ENCODE assay signal across 24 cellular contexts in the genomic region with DNA sequence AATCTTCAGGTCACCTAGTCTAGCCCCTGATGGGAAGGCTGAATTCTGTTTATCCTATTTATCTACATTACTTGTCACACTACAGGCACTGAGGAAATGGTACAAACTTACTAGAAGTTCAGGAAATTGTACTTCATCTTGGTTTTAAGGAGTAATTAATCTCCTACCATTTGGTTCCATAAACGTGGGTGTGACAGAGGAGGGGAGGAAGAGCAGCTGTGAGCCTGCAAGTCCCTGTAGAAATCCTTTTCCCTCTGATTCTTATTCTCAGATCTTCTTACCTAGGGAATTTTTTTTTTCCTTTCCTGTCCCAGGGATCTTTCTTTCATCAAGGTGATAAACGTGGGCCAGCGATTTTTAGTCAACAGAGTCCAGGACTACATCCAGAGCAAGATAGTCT. TPM values are rescaled to one million over a fixed set of nuclear protein-coding genes. Genes with fewer than 3 reads are reported as not detected.
DNase-seq lines count a peak whose midpoint lies in the region; ATAC-seq, FAIRE-seq and TF ChIP-seq lines count a peak whose summit lies in the region.
"Had no signal": no experiment of that assay in that cellular context is flagged by ENCODE, and none has a peak within 500 bp of the region (broad histone marks: within the 10 kb centered on the region; RNA-seq: fewer than 3 reads in every experiment).

No MANE protein-coding gene starts in this region.

- H3K9me3 Mint-ChIP-seq in WTC11: no peaks in the 10 kb centered on the region

- TF ChIP-seq POLR2A in Peyer's patch (IDR thresholded peaks at IDR 0.05): no peak

- H3K36me3 Mint-ChIP-seq in WTC11: peaks cover 67% of the 10 kb centered on the region

- H3K27ac ChIP-seq in Peyer's patch: peak overlapping the region in 3 of 4 donors; percentile 72 to 89 (median 88)
- H3K27ac ChIP-seq in colonic mucosa: peak overlapping the region; percentile 68
- H3K27ac ChIP-seq in small intestine (ENCODE audit: low read depth in 1 of 2, low read length in 1 of 2): peak overlapping the region; percentile 83
- H3K27ac ChIP-seq: A549, PC-9, RWPE1, SK-N-MC had no signal

- H3K27ac Mint-ChIP-seq in WTC11: no peak overlapping the region

- no peaks in the 10 kb centered on the region for H3K4me1 Mint-ChIP-seq in WTC11

- H3K4me3 Mint-ChIP-seq in WTC11: no peak overlapping the region

- WGBS in small intestine, 3 donors: 9 to 36% (median 27%) methylated on average over 3 of the region's 3 CpGs

- no peaks in the 10 kb centered on the region for H3K27me3 ChIP-seq in Peyer's patch
- H3K27me3 ChIP-seq in colonic mucosa: no peaks in the 10 kb centered on the region
- no peaks in the 10 kb centered on the region for H3K27me3 ChIP-seq in small intestine (ENCODE audit: control insufficient read depth in 2 of 2, insufficient read depth in 2 of 2, low read length in 2 of 2)

- no peak for FAIRE-seq in small intestine (lab: Jason Lieb, UNC)
- FAIRE-seq: A549, D721Med, GM18507, H54 had no signal

- DNase-seq in Peyer's patch: no peak
- peak; percentile 25 for DNase-seq in colonic mucosa
- peak; percentile 8 for DNase-seq in mucosa of gallbladder (ENCODE audit: low spot score)
- DNase-seq in small intestine: peak; percentile 53
- DNase-seq in NCI-H1105 (lab: John Stamatoyannopoulos, UW): no peak
- DNase-seq in WTC11 (ENCODE audit: low spot score): no peak
- no peak for DNase-seq in HUDEP-2 (lab: John Stamatoyannopoulos, UW; ENCODE audit: unreplicated experiment in 76 of 76)
- DNase-seq: BE2C, DMS53, GDM1, KG1, NCI-H1092, NCI-H1436 treated with DMSO at 0.1 percent for 48 hours, NCI-H1930, NCI-H510A, NCI-H748 treated with DMSO at 0.1 percent for 48 hours, PC-9, SHP77 treated with DMSO at 0.1 percent for 48 hours had no signal

- CTCF ChIA-PET in WTC11 (lab: Charles Lee): no interaction called here

- H3K36me3 ChIP-seq in Peyer's patch: peaks cover 0 to 84% (median 0%) of the 10 kb centered on the region in 3 donors
- peaks cover 5% of the 10 kb centered on the region for H3K36me3 ChIP-seq in colonic mucosa
- peaks cover 17 to 30% of the 10 kb centered on the region in 2 donors for H3K36me3 ChIP-seq in small intestine (ENCODE audit: control insufficient read depth in 2 of 2, insufficient read depth in 2 of 2, low read length in 2 of 2)
- H3K36me3 ChIP-seq: BE2C had no signal

- POLR2A ChIA-PET in WTC11 (lab: Charles Lee): no interaction called here

- peak overlapping the region in 1 of 2 donors; percentile 81 for H3K9ac ChIP-seq in colonic mucosa (ENCODE audit: low read depth in 2 of 2, low read length in 2 of 2)

- intact Hi-C loops in colonic mucosa (cut with DNase I): no loop called here

- H3K9me3 ChIP-seq in Peyer's patch (no peaks in the 10 kb centered on the region), colonic mucosa (no peaks in the 10 kb centered on the region), small intestine (ENCODE audit: control insufficient read depth, low read depth) (no peaks in the 10 kb centered on the region)
- H3K9me3 ChIP-seq: A549, BE2C had no signal

- H3K4me3 ChIP-seq in Peyer's patch: peak overlapping the region in 2 of 4 donors; percentile 16 to 18
- no peak overlapping the region for H3K4me3 ChIP-seq in colonic mucosa
- H3K4me3 ChIP-seq in small intestine (ENCODE audit: low read depth in 1 of 2, low read length in 2 of 2): no peak overlapping the region
- H3K4me3 ChIP-seq: A549, PC-9, SK-N-MC had no signal

- no peak for ATAC-seq in WTC11
- ATAC-seq: A549 had no signal

- no peaks in the 10 kb centered on the region for H3K27me3 Mint-ChIP-seq in WTC11 (ENCODE audit: low read depth)

- peaks cover 0 to 18% (median 0%) of the 10 kb centered on the region in 4 donors for H3K4me1 ChIP-seq in Peyer's patch
- peaks cover 6% of the 10 kb centered on the region for H3K4me1 ChIP-seq in colonic mucosa
- H3K4me1 ChIP-seq in small intestine (ENCODE audit: control insufficient read depth in 2 of 2, insufficient read depth in 1 of 2, low read depth in 1 of 2, low read length in 1 of 2): peaks cover 0 to 3% of the 10 kb centered on the region in 2 donors
- H3K4me1 ChIP-seq: A549, BE2C had no signal

- TF ChIP-seq CTCF in Peyer's patch (IDR thresholded peaks at IDR 0.05): no peak
- TF ChIP-seq CTCF in colonic mucosa (IDR thresholded peaks at IDR 0.05): no peak
- TF ChIP-seq CTCF in WTC11 (IDR thresholded peaks at IDR 0.05): no peak

TF ChIP-seq in WTC11, 78 proteins besides CTCF, POLR2A, EP300 and RAD21 (continues in another document):
- TF ChIP-seq ZNF317 (CRISPR knock-in tag; IDR thresholded peaks at IDR 0.05; ENCODE audit: borderline replicate concordance, low read depth) (no peak), HMGA2 (CRISPR knock-in tag; IDR thresholded peaks at IDR 0.05) (no peak), TP53 (CRISPR knock-in tag; IDR thresholded peaks at IDR 0.05) (no peak), NFE2L1 (CRISPR knock-in tag; IDR thresholded peaks at IDR 0.05) (no peak), FOXP1 (CRISPR knock-in tag; IDR thresholded peaks at IDR 0.05; ENCODE audit: borderline replicate concordance) (no peak), ZNF232 (CRISPR knock-in tag; IDR thresholded peaks at IDR 0.05) (no peak), ZNF425 (CRISPR knock-in tag; conservative IDR thresholded peaks at IDR 0.05) (no peak), NR3C1 (CRISPR knock-in tag; conservative IDR thresholded peaks at IDR 0.05; ENCODE audit: low read depth) (no peak), RELA (CRISPR knock-in tag; IDR thresholded peaks at IDR 0.05; ENCODE audit: borderline replicate concordance) (no peak), KAT7 (CRISPR knock-in tag; IDR thresholded peaks at IDR 0.05; ENCODE audit: borderline replicate concordance) (no peak)
- TF ChIP-seq, protein P1, sequence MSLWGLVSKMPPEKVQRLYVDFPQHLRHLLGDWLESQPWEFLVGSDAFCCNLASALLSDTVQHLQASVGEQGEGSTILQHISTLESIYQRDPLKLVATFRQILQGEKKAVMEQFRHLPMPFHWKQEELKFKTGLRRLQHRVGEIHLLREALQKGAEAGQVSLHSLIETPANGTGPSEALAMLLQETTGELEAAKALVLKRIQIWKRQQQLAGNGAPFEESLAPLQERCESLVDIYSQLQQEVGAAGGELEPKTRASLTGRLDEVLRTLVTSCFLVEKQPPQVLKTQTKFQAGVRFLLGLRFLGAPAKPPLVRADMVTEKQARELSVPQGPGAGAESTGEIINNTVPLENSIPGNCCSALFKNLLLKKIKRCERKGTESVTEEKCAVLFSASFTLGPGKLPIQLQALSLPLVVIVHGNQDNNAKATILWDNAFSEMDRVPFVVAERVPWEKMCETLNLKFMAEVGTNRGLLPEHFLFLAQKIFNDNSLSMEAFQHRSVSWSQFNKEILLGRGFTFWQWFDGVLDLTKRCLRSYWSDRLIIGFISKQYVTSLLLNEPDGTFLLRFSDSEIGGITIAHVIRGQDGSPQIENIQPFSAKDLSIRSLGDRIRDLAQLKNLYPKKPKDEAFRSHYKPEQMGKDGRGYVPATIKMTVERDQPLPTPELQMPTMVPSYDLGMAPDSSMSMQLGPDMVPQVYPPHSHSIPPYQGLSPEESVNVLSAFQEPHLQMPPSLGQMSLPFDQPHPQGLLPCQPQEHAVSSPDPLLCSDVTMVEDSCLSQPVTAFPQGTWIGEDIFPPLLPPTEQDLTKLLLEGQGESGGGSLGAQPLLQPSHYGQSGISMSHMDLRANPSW (CRISPR knock-in tag; conservative IDR thresholded peaks at IDR 0.05; ENCODE audit: low read depth): no peak
- TF ChIP-seq, protein P2, sequence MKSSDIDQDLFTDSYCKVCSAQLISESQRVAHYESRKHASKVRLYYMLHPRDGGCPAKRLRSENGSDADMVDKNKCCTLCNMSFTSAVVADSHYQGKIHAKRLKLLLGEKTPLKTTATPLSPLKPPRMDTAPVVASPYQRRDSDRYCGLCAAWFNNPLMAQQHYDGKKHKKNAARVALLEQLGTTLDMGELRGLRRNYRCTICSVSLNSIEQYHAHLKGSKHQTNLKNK (CRISPR knock-in tag; IDR thresholded peaks at IDR 0.05): no peak

RNA-seq across cellular contexts. Expression of gene PFKFB2, which starts 14.1 kb away (rescaled TPM):
- 100 to 1,000 TPM in 2 of 4 donors, 10 to 100 TPM in 2; 44.6 to 150 (median 116) TPM for total RNA-seq in Peyer's patch
- 10 to 100 TPM; 52.1 to 88.5 TPM for total RNA-seq in colonic mucosa
- 17.9 TPM for total RNA-seq in mucosa of gallbladder
- polyA plus RNA-seq in small intestine: 10 to 100 TPM; 20.0 to 38.5 (median 23.4) TPM
- total RNA-seq in WTC11 (2021): 16.8 to 21.0 TPM (median 20.9 TPM) in 3 replicates

RNA-seq across cellular contexts. Expression of gene YOD1, which starts 16.2 kb away (rescaled TPM):
- total RNA-seq in Peyer's patch (10 to 100 TPM in 2 of 4 donors, 1 to 10 TPM in 2; 7.4 to 12.7 (median 10.2) TPM), colonic mucosa (1 to 10 TPM; 5.7 to 8.0 TPM), mucosa of gallbladder (4.5 TPM), WTC11 (2021) (9.8 to 12.0 TPM (median 10.2 TPM) in 3 replicates)
- polyA plus RNA-seq in small intestine: 1 to 10 TPM; 1.9 to 2.7 (median 2.7) TPM

RNA-seq across cellular contexts. Expression of gene C4BPB, which starts 21.5 kb away (rescaled TPM):
- total RNA-seq in Peyer's patch: 10 to 100 TPM in 1 of 4 donors, 1 to 10 TPM in 2, not detected in 1; 5.3 to 18.1 (median 8.6) TPM
- total RNA-seq in colonic mucosa: 1 to 10 TPM; 5.0 to 9.6 TPM
- 4.1 TPM for total RNA-seq in mucosa of gallbladder
- polyA plus RNA-seq in small intestine: 10 to 100 TPM in 2 of 3 donors, 1 to 10 TPM in 1; 8.6 to 27.3 (median 17.2) TPM
- total RNA-seq in WTC11 (2021): 0.26 to 0.30 TPM in 2 of 3 replicates, not detected in the other

RNA-seq across cellular contexts. Expression of gene C1orf116, which starts 34.6 kb away (rescaled TPM):
- total RNA-seq in Peyer's patch (10 to 100 TPM in 3 of 4 donors, 1 to 10 TPM in 1; 4.1 to 72.3 (median 56.7) TPM), colonic mucosa (10 to 100 TPM; 12.0 to 25.5 TPM), mucosa of gallbladder (45.1 TPM), WTC11 (2021) (2.3 to 2.7 TPM (median 2.4 TPM) in 3 replicates)
- polyA plus RNA-seq in small intestine: 10 to 100 TPM in 2 of 3 donors, 1 to 10 TPM in 1; 9.8 to 29.7 (median 18.9) TPM

RNA-seq across cellular contexts. Expression of gene C4BPA, which starts 36.8 kb away (rescaled TPM):
- total RNA-seq in Peyer's patch (1 to 10 TPM in 2 of 4 donors, under 1 TPM in 1, not detected in 1; 0.67 to 2.6 (median 1.2) TPM), colonic mucosa (1 to 10 TPM; 1.9 to 2.3 TPM), mucosa of gallbladder (2.3 TPM), WTC11 (2021) (0.23 to 0.39 TPM (median 0.30 TPM) in 3 replicates)
- under 1 TPM in 2 of 3 donors, not detected in 1; 0.07 to 0.22 TPM for polyA plus RNA-seq in small intestine
- total RNA-seq: PC-9 had no signal

Comparison
In these comparisons a context has a peak if more than half of its experiments do, and no peak if none do; other contexts are left out.
1. DNase-seq: peak in colonic mucosa (single experiment), mucosa of gallbladder (single experiment) and small intestine (single experiment); none in Peyer's patch (0 of 3), NCI-H1105 (single experiment), WTC11 (single experiment) and HUDEP-2 (0 of 76).
2. Peak in every context shown above with its lines, with median percentiles within 50 percentile points of each other: H3K27ac ChIP-seq.